7 cellular contexts compared by ENCODE assay signal in genomic region chr1:207867136-207868081, GRCh38. TPM values are rescaled to one million over a fixed set of nuclear protein-coding genes. Genes with fewer than 3 reads are reported as not detected.
A peak's percentile ranks its signal among the peaks of the same experiment; 100 is the strongest.
DNase-seq lines count a peak whose midpoint lies in the region; ATAC-seq and TF ChIP-seq lines count a peak whose summit lies in the region.

No MANE protein-coding gene starts in this region.

- H3K27me3 Mint-ChIP-seq in activated naive CD8-positive, alpha-beta T cell treated with anti-CD3 and anti-CD28 coated beads, Interleukin-2, amount 50 U/mL, for 24 hours: no peaks in the 10 kb centered on the region

- H3K4me2 ChIP-seq in KMS-11: peak overlapping the region; percentile 94

- H3K4me3 ChIP-seq in KMS-11 (IDR thresholded peaks at IDR 0.05; ENCODE audit: insufficient read depth, low read depth, low read length) (peak overlapping the region; percentile 95), right atrium auricular region (peak overlapping the region; percentile 81 to 94), skeletal muscle cell (ENCODE audit: low read depth, low read length) (peak overlapping the region; percentile 65)

- H3K79me2 ChIP-seq in KMS-11 (ENCODE audit: insufficient read depth, low read depth): peaks cover 18% of the 10 kb centered on the region; the same call in 1 of the 2 replicates

- TF ChIP-seq CTCF in KMS-11 (conservative IDR thresholded peaks at IDR 0.05; ENCODE audit: low read depth, low read length) (no peak), right atrium auricular region (IDR thresholded peaks at IDR 0.05) (no peak)

- ATAC-seq in activated naive CD8-positive, alpha-beta T cell treated with anti-CD3 and anti-CD28 coated beads, Interleukin-2, amount 50 U/mL, for 24 hours: no peak

- peak overlapping the region; percentile 78; the same call in 1 of the 2 replicates for H3K9ac ChIP-seq in KMS-11

- peaks cover 77% of the 10 kb centered on the region for H3K4me1 ChIP-seq in KMS-11 (ENCODE audit: low read depth, poor library complexity, severe bottlenecking)
- H3K4me1 ChIP-seq in right atrium auricular region: peaks cover 0 to 74% of the 10 kb centered on the region in 2 donors

- no peaks in the 10 kb centered on the region for H3K9me3 ChIP-seq in right atrium auricular region

- H3K27ac ChIP-seq in KMS-11 (no peak overlapping the region; the same call in 1 of the 2 replicates), right atrium auricular region (peak overlapping the region; percentile 96 to 97)

- no peaks in the 10 kb centered on the region for H3K27me3 ChIP-seq in KMS-11 (ENCODE audit: insufficient read depth, low read depth)
- H3K27me3 ChIP-seq in right atrium auricular region: no peaks in the 10 kb centered on the region

- peaks cover 81% of the 10 kb centered on the region for H3K4me1 Mint-ChIP-seq in activated naive CD8-positive, alpha-beta T cell treated with anti-CD3 and anti-CD28 coated beads, Interleukin-2, amount 50 U/mL, for 24 hours

- DNase-seq in activated naive CD8-positive, alpha-beta T cell treated with anti-CD3 and anti-CD28 coated beads, Interleukin-2, amount 50 U/mL, for 24 hours: no peak
- no peak for DNase-seq in right atrium auricular region (ENCODE audit: low spot score)
- no peak for DNase-seq in skeletal muscle cell (ENCODE audit: low read depth)
- DNase-seq in middle frontal gyrus (ENCODE audit: extremely low spot score, low spot score): no peak
- no peak for DNase-seq in germinal center (ENCODE audit: low spot score)
- DNase-seq in SW 1271 (lab: John Stamatoyannopoulos, UW): no peak

- H3K36me3 ChIP-seq in KMS-11 (ENCODE audit: insufficient read depth) (0 out of 2 replicates have a peak, but pooled peaks cover 4% of the 10 kb centered on the region), right atrium auricular region (no peaks in the 10 kb centered on the region)

- H3K9me3 Mint-ChIP-seq in activated naive CD8-positive, alpha-beta T cell treated with anti-CD3 and anti-CD28 coated beads, Interleukin-2, amount 50 U/mL, for 24 hours: no peaks in the 10 kb centered on the region

- peaks cover 24% of the 10 kb centered on the region for H3K36me3 Mint-ChIP-seq in activated naive CD8-positive, alpha-beta T cell treated with anti-CD3 and anti-CD28 coated beads, Interleukin-2, amount 50 U/mL, for 24 hours (ENCODE audit: low read depth)

- H3K27ac Mint-ChIP-seq in activated naive CD8-positive, alpha-beta T cell treated with anti-CD3 and anti-CD28 coated beads, Interleukin-2, amount 50 U/mL, for 24 hours: peak overlapping the region; percentile 81

- H3K4me3 Mint-ChIP-seq in activated naive CD8-positive, alpha-beta T cell treated with anti-CD3 and anti-CD28 coated beads, Interleukin-2, amount 50 U/mL, for 24 hours: peak overlapping the region; percentile 88

- no peak overlapping the region for H2AFZ ChIP-seq in KMS-11 (ENCODE audit: low read depth)

- no peaks in the 10 kb centered on the region for H4K20me1 ChIP-seq in KMS-11 (ENCODE audit: insufficient read depth)

RNA-seq across cellular contexts. Expression of gene CD34, which starts 43.5 kb away (rescaled TPM):
- total RNA-seq in right atrium auricular region: 10 to 100 TPM; 76.7 to 76.8 TPM
